Comparison of ENCODE assay signal across 33 cellular contexts in genomic region chr7:143012001-143012400, GRCh38. TPM values are rescaled to one million over a fixed set of nuclear protein-coding genes. Genes with fewer than 3 reads are reported as not detected.
"Had no signal": no experiment of that assay in that cellular context is flagged by ENCODE, and none has a peak within 500 bp of the region (broad histone marks: within the 10 kb centered on the region; RNA-seq: fewer than 3 reads in every experiment).

No MANE protein-coding gene starts in this region.

- H3K27ac Mint-ChIP-seq: endodermal cell; mesothelial cell of epicardium; nephron; neural progenitor cell; progenitor cell of endocrine pancreas; stimulated activated effector memory CD8-positive, alpha-beta T cell treated with anti-CD3 and anti-CD28 coated beads, Interleukin-12 subunit alpha, Interleukin-12 subunit beta, amount 100 ng/mL, for 72 hours had no signal

- H3K9me3 Mint-ChIP-seq: endodermal cell; mesothelial cell of epicardium; naive thymus-derived CD4-positive, alpha-beta T cell; nephron; neural progenitor cell; stimulated activated effector memory CD8-positive, alpha-beta T cell treated with anti-CD3 and anti-CD28 coated beads, Interleukin-12 subunit alpha, Interleukin-12 subunit beta, amount 100 ng/mL, for 72 hours had no signal

- H3K4me1 ChIP-seq: left lung, neural progenitor cell, parathyroid adenoma had no signal

- H3K79me2 ChIP-seq: hepatocyte, parathyroid adenoma had no signal

- DNase-seq: cortex of kidney; effector CD8-positive, alpha-beta T cell; endodermal cell; heart left ventricle; kidney; left cardiac atrium; left lung; mesenchymal stem cell; mucosa of descending colon; naive thymus-derived CD4-positive, alpha-beta T cell; right cardiac atrium; sigmoid colon; stimulated activated CD4-positive, alpha-beta T cell treated with anti-CD3 and anti-CD28 coated beads, Interleukin-2, amount 100 ng/mL, for 24 hours; stimulated activated CD4-positive, alpha-beta T cell treated with anti-CD3 and anti-CD28 coated beads, Interleukin-4, amount 100 ng/mL, for 24 hours; stimulated activated naive CD8-positive, alpha-beta T cell treated with anti-CD3 and anti-CD28 coated beads, Interleukin-15, Interleukin-2, amounts not matched to agents 100 U/mL and 50 U/mL, for 24 hours; substantia nigra; testis; upper lobe of left lung had no signal

- H3K4me2 ChIP-seq: hepatocyte, neural progenitor cell had no signal

- H3K27me3 ChIP-seq: hepatocyte, neural progenitor cell, sigmoid colon, testis, tibial nerve, upper lobe of left lung had no signal

- ATAC-seq: esophagus mucosa; gastroesophageal sphincter; heart left ventricle; left cardiac atrium; left lung; mucosa of descending colon; naive thymus-derived CD4-positive, alpha-beta T cell; right cardiac atrium; stimulated activated effector memory CD8-positive, alpha-beta T cell treated with anti-CD3 and anti-CD28 coated beads, Interleukin-12 subunit alpha, Interleukin-12 subunit beta, amount 100 ng/mL, for 72 hours; stimulated activated naive CD8-positive, alpha-beta T cell treated with anti-CD3 and anti-CD28 coated beads, Interleukin-15, Interleukin-2, amounts not matched to agents 100 U/mL and 50 U/mL, for 24 hours had no signal

- H3K36me3 Mint-ChIP-seq: mesothelial cell of epicardium; naive thymus-derived CD4-positive, alpha-beta T cell; neural progenitor cell; stimulated activated effector memory CD8-positive, alpha-beta T cell treated with anti-CD3 and anti-CD28 coated beads, Interleukin-12 subunit alpha, Interleukin-12 subunit beta, amount 100 ng/mL, for 72 hours had no signal

- H3K4me3 Mint-ChIP-seq: endodermal cell; mesothelial cell of epicardium; naive thymus-derived CD4-positive, alpha-beta T cell; nephron; neural progenitor cell; stimulated activated effector memory CD8-positive, alpha-beta T cell treated with anti-CD3 and anti-CD28 coated beads, Interleukin-12 subunit alpha, Interleukin-12 subunit beta, amount 100 ng/mL, for 72 hours had no signal

- H3K27ac ChIP-seq: epithelial cell of prostate, gastroesophageal sphincter, heart left ventricle, left lung, neural progenitor cell, parathyroid adenoma, sigmoid colon, tibial nerve, upper lobe of left lung had no signal

- H3K4me3 ChIP-seq: gastroesophageal sphincter, heart left ventricle, hepatocyte, left lung, mucosa of descending colon, neural progenitor cell, sigmoid colon, testis, tibial nerve, upper lobe of left lung had no signal

- H3K9ac ChIP-seq: neural progenitor cell, parathyroid adenoma had no signal

- H3K4me1 Mint-ChIP-seq: endodermal cell, neural progenitor cell had no signal

- H3K9me3 ChIP-seq: gastroesophageal sphincter, heart left ventricle, left lung, mucosa of descending colon, sigmoid colon, testis, tibial nerve, upper lobe of left lung had no signal

- H2AFZ ChIP-seq: hepatocyte, neural progenitor cell, parathyroid adenoma had no signal

- H3K36me3 ChIP-seq: gastroesophageal sphincter, heart left ventricle, left lung, neural progenitor cell, sigmoid colon, tibial nerve, upper lobe of left lung had no signal

RNA-seq across cellular contexts. Expression of gene OR9A2, which starts 14.9 kb away (rescaled TPM):
- total RNA-seq: endodermal cell; esophagus mucosa; gastroesophageal sphincter; hepatocyte; kidney; left cardiac atrium; left lung; lower leg skin; lung microvascular endothelial cell; mucosa of descending colon; naive thymus-derived CD4-positive, alpha-beta T cell; osteoblast; progenitor cell of endocrine pancreas; right cardiac atrium; sigmoid colon; skeletal muscle tissue; upper lobe of left lung had no signal

RNA-seq across cellular contexts. Expression of gene OR6V1, which starts 40.1 kb away (rescaled TPM):
- total RNA-seq: endodermal cell; esophagus mucosa; gastroesophageal sphincter; heart left ventricle; hepatocyte; kidney; left cardiac atrium; left lung; lower leg skin; lung microvascular endothelial cell; mesothelial cell of epicardium; mucosa of descending colon; naive thymus-derived CD4-positive, alpha-beta T cell; osteoblast; progenitor cell of endocrine pancreas; right cardiac atrium; sigmoid colon; skeletal muscle tissue; testis; tibial nerve; upper lobe of left lung had no signal

RNA-seq across cellular contexts. Expression of gene KEL, which starts 49.8 kb away (rescaled TPM):
- total RNA-seq: gastroesophageal sphincter, lung microvascular endothelial cell, osteoblast had no signal
